Comparison of ENCODE assay signal across 8 cellular contexts in the genomic region with DNA sequence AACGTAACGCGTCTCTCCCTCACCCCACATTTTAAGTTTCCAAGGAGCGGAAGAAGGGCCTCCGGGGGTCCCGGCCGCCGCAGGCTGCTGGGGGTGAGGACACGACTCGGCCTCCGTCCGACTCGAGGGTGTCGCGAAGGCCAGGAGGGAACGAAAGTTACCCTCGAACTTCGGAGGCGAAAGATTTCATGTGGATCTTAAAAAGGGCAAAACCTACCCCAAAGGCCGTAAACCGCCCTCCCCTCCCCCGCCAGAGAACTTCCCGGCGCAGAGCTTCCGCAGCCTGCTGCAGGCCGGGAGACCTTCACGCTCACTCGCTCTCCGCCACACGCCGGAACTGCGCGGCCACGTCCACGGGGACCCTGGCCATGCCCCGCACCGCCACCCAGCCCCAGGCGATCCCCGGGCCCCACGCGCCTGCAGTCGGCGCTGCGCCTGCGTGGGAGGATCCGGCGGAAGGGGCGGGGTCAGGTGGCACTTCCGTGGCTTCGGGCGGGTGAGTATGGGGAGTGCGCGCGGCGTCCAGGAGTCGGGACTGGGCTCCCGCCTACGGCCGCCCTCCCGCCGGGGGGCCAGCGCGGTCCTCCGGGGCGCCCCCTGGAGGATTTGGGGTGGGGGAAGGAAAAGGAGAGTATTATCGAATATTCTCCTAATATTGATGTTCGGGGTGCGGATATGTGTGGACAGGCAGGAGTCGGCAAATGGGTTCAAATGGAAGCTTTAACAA. TPM values are rescaled to one million over a fixed set of nuclear protein-coding genes. Genes with fewer than 3 reads are reported as not detected.
A peak's percentile ranks its signal among the peaks of the same experiment; 100 is the strongest.
DNase-seq lines count a peak whose midpoint lies in the region; ATAC-seq and TF ChIP-seq lines count a peak whose summit lies in the region.

MMAA (plus strand) TSS at position 474 of the 727 bp plus-strand sequence. CDS start 19,755 bp downstream, outside the sequence.

- H3K9me3 ChIP-seq in BE2C (no peaks in the 10 kb centered on the region), colonic mucosa (no peaks in the 10 kb centered on the region)

- intact Hi-C loops in colonic mucosa (cut with DNase I): no loop called here

- H3K4me1 ChIP-seq in BE2C (peaks cover 13% of the 10 kb centered on the region), colonic mucosa (peaks cover 5% of the 10 kb centered on the region)

- peak; percentile 70 for TF ChIP-seq CTCF in BE2C (IDR thresholded peaks at IDR 0.05; ENCODE audit: low read depth, low read length)
- peak; percentile 32 for TF ChIP-seq CTCF in colonic mucosa (IDR thresholded peaks at IDR 0.05)

- peak within 1 kb of the TSS; percentile 98 for H3K27ac ChIP-seq in colonic mucosa

- H3K36me3 ChIP-seq in BE2C (no peaks in the 10 kb centered on the region), colonic mucosa (no peaks in the 10 kb centered on the region)

- DNase-seq in BE2C: peak; percentile 98
- peak; percentile 81 for DNase-seq in NCI-H524 (lab: John Stamatoyannopoulos, UW)
- peak; percentile 98 for DNase-seq in activated CD4-positive, alpha-beta T cell treated with anti-CD3 and anti-CD28 coated beads for 48 hours
- DNase-seq in colonic mucosa: peak; percentile 96
- DNase-seq in left kidney (ENCODE audit: low read depth, low spot score): peak; percentile 98
- peak; percentile 97 to 98 for DNase-seq in stimulated activated CD4-positive, alpha-beta T cell treated with anti-CD3 and anti-CD28 coated beads, Interleukin-2, amount 100 ng/mL, for 24 hours

- H3K4me3 ChIP-seq in BE2C (ENCODE audit: low read depth, low read length) (peak within 1 kb of the TSS; percentile 93), colonic mucosa (peak within 1 kb of the TSS; percentile 80)

- H3K27me3 ChIP-seq in BE2C (no peaks in the 10 kb centered on the region), colonic mucosa (no peaks in the 10 kb centered on the region)

- ATAC-seq in GM19043 (IDR thresholded peaks at IDR 0.05; ENCODE audit: low read depth, unreplicated experiment): peak; percentile 76
- ATAC-seq in HG03378 (IDR thresholded peaks at IDR 0.05; ENCODE audit: unreplicated experiment): peak; percentile 67

- H3K9ac ChIP-seq in colonic mucosa (ENCODE audit: low read depth in 2 of 2, low read length in 2 of 2): peak within 1 kb of the TSS; percentile 94 to 97

RNA-seq across cellular contexts. Expression of gene MMAA, which starts in this region (rescaled TPM):
- 5.7 TPM for polyA plus RNA-seq in BE2C (2012; ENCODE audit: insufficient read depth, insufficient read length, low read depth)
- 10 to 100 TPM; 18.1 to 20.3 TPM for total RNA-seq in colonic mucosa

Comparison
In these comparisons a context has a peak if more than half of its experiments do, and no peak if none do; other contexts are left out.
1. Peak in every context shown above with its lines: DNase-seq, ATAC-seq, H3K4me3 ChIP-seq and H3K27ac ChIP-seq.